Comparison of ENCODE assay signal across 1 cellular context in genomic region chr9:18720691-18721090, GRCh38.
TF ChIP-seq lines count a peak whose summit lies in the region.

No MANE protein-coding gene starts in this region.

TF ChIP-seq in IMR-90, 13 proteins besides CTCF, POLR2A, EP300 and RAD21 (continued from another document):
- TF ChIP-seq USF2 (IDR thresholded peaks at IDR 0.05; ENCODE audit: low read depth, low read length) (no peak), MXI1 (IDR thresholded peaks at IDR 0.05; ENCODE audit: borderline replicate concordance, low read depth, low read length) (no peak), CHD1 (IDR thresholded peaks at IDR 0.05; ENCODE audit: low read depth, low read length) (no peak), RFX5 (IDR thresholded peaks at IDR 0.05; ENCODE audit: low read depth, low read length) (no peak), CEBPB (IDR thresholded peaks at IDR 0.05; ENCODE audit: low read depth, low read length) (no peak), FOS (IDR thresholded peaks at IDR 0.05; ENCODE audit: low read depth, low read length) (no peak), MAFK (IDR thresholded peaks at IDR 0.05; ENCODE audit: low read depth, low read length) (no peak)
TF ChIP-seq in IMR-90: peak in this region for 0.
